13 cellular contexts compared by ENCODE assay signal in genomic region chr16:84839054-84839453, GRCh38. TPM values are rescaled to one million over a fixed set of nuclear protein-coding genes. Genes with fewer than 3 reads are reported as not detected.
DNase-seq lines count a peak whose midpoint lies in the region; ATAC-seq and TF ChIP-seq lines count a peak whose summit lies in the region.
"Had no signal": no experiment of that assay in that cellular context is flagged by ENCODE, and none has a peak within 500 bp of the region (broad histone marks: within the 10 kb centered on the region; RNA-seq: fewer than 3 reads in every experiment).

No MANE protein-coding gene starts in this region.

- H3K4me1 Mint-ChIP-seq in activated CD8-positive, alpha-beta T cell treated with anti-CD3 and anti-CD28 coated beads, Interleukin-2, amount 10 ng/mL, durations not matched to agents 7 days and 5 days (ENCODE audit: low read depth), result peaks cover 12% of the 10 kb centered on the region

- intact Hi-C loops in sciatic nerve (cut with DNase I), result no loop called here

- no peak overlapping the region for H3K4me3 ChIP-seq in epithelial cell of proximal tubule (ENCODE audit: low read depth, low read length)
- H3K4me3 ChIP-seq: adrenal gland, HAP-1, right lobe of liver, upper lobe of left lung had no signal

- H3K27ac Mint-ChIP-seq in activated CD8-positive, alpha-beta T cell treated with anti-CD3 and anti-CD28 coated beads, Interleukin-2, amount 10 ng/mL, durations not matched to agents 7 days and 5 days, result no peak overlapping the region

- no peaks in the 10 kb centered on the region for H3K36me3 Mint-ChIP-seq in activated CD8-positive, alpha-beta T cell treated with anti-CD3 and anti-CD28 coated beads, Interleukin-2, amount 10 ng/mL, durations not matched to agents 7 days and 5 days (ENCODE audit: low read depth)

- peaks cover 28% of the 10 kb centered on the region for H3K27me3 Mint-ChIP-seq in activated CD8-positive, alpha-beta T cell treated with anti-CD3 and anti-CD28 coated beads, Interleukin-2, amount 10 ng/mL, durations not matched to agents 7 days and 5 days (ENCODE audit: low read depth)

- POLR2A ChIA-PET in activated CD8-positive, alpha-beta T cell treated with anti-CD3 and anti-CD28 coated beads, Interleukin-2, amount 10 ng/mL, durations not matched to agents 7 days and 5 days (lab: Charles Lee), result no interaction called here

- peak; percentile 10 for ATAC-seq in sciatic nerve
- ATAC-seq in activated CD8-positive, alpha-beta T cell treated with anti-CD3 and anti-CD28 coated beads, Interleukin-2, amount 10 ng/mL, durations not matched to agents 7 days and 5 days, result no peak

- H3K9me3 Mint-ChIP-seq in activated CD8-positive, alpha-beta T cell treated with anti-CD3 and anti-CD28 coated beads, Interleukin-2, amount 10 ng/mL, durations not matched to agents 7 days and 5 days (ENCODE audit: insufficient read depth), result no peaks in the 10 kb centered on the region

- no peak overlapping the region for H3K4me3 Mint-ChIP-seq in activated CD8-positive, alpha-beta T cell treated with anti-CD3 and anti-CD28 coated beads, Interleukin-2, amount 10 ng/mL, durations not matched to agents 7 days and 5 days

- TF ChIP-seq CTCF in epithelial cell of proximal tubule (conservative IDR thresholded peaks at IDR 0.05; ENCODE audit: low read depth, low read length), result no peak

- CTCF ChIA-PET in activated CD8-positive, alpha-beta T cell treated with anti-CD3 and anti-CD28 coated beads, Interleukin-2, amount 10 ng/mL, durations not matched to agents 7 days and 5 days (lab: Charles Lee), result no interaction called here

- peak; percentile 68 for DNase-seq in Caki2 (ENCODE audit: low read depth)
- DNase-seq in NCI-H226, result peak; percentile 43
- peak; percentile 67 for DNase-seq in epithelial cell of proximal tubule (ENCODE audit: low read depth)
- DNase-seq in sciatic nerve (ENCODE audit: low spot score), result no peak
- DNase-seq in NCI-H510A (lab: John Stamatoyannopoulos, UW), result no peak
- DNase-seq in GM19240 (ENCODE audit: insufficient read length, low spot score), result no peak
- no peak for DNase-seq in activated CD8-positive, alpha-beta T cell treated with anti-CD3 and anti-CD28 coated beads, Interleukin-2, amount 10 ng/mL, durations not matched to agents 7 days and 5 days
- no peak for DNase-seq in NCI-H1105 treated with DMSO at 0.1 percent for 48 hours (lab: John Stamatoyannopoulos, UW)
- DNase-seq: KBM-7, right lobe of liver had no signal

- in situ Hi-C loops in Caki2 (cut with HindIII; ENCODE audit: low pct_unique_long_range_greater_than_20kb, low sequenced_read_pairs), result no loop called here

RNA-seq across cellular contexts. Expression of gene CRISPLD2, which starts 19.3 kb away (rescaled TPM):
- total RNA-seq in Caki2 (2014; rRNA removed; shearing (Covaris generic); ENCODE audit: low replicate concordance), result 0.84 and 5.1 TPM in 2 replicates
- total RNA-seq in epithelial cell of proximal tubule (5.8 and 13.7 TPM in 2 replicates), sciatic nerve (118 TPM)
- total RNA-seq in activated CD8-positive, alpha-beta T cell treated with anti-CD3 and anti-CD28 coated beads, Interleukin-2, amount 10 ng/mL, durations not matched to agents 7 days and 5 days, result not detected

Comparison
In these comparisons a context has a peak if more than half of its experiments do, and no peak if none do; other contexts are left out.
1. DNase-seq: peak in Caki2 (single experiment), NCI-H226 (single experiment) and epithelial cell of proximal tubule (single experiment); none in sciatic nerve (single experiment), NCI-H510A (single experiment), GM19240 (single experiment), activated CD8-positive, alpha-beta T cell treated with anti-CD3 and anti-CD28 coated beads, Interleukin-2, amount 10 ng/mL, durations not matched to agents 7 days and 5 days (single experiment) and NCI-H1105 treated with DMSO at 0.1 percent for 48 hours (single experiment).